ENCODE assay signal across 17 cellular contexts in genomic region chr1:229067546-229067945, GRCh38.
A peak's percentile ranks its signal among the peaks of the same experiment; 100 is the strongest.
DNase-seq lines count a peak whose midpoint lies in the region; ATAC-seq and TF ChIP-seq lines count a peak whose summit lies in the region.
"Had no signal": no experiment of that assay in that cellular context is flagged by ENCODE, and none has a peak within 500 bp of the region (broad histone marks: within the 10 kb centered on the region; RNA-seq: fewer than 3 reads in every experiment).

No MANE protein-coding gene starts in this region.

- TF ChIP-seq CTCF in natural killer cell (IDR thresholded peaks at IDR 0.05) (no peak), neutrophil (IDR thresholded peaks at IDR 0.05) (no peak), stomach (IDR thresholded peaks at IDR 0.05) (no peak)

- H3K27me3 ChIP-seq in neutrophil (no peaks in the 10 kb centered on the region), stomach (no peaks in the 10 kb centered on the region)

- H3K4me3 Mint-ChIP-seq in natural killer cell treated with Interleukin-12 subunit alpha and Interleukin-12 subunit beta and Interleukin-15 and Interleukin-18, amount 100 ng/mL, for 72 hours: peak overlapping the region; percentile 67
- no peak overlapping the region for H3K4me3 Mint-ChIP-seq in natural killer cell
- no peak overlapping the region for H3K4me3 Mint-ChIP-seq in dendritic cell treated with granulocyte-macrophage colony-stimulating factor and Interleukin-4, amounts not matched to agents 40 ng/mL and 50 ng/mL, for 4 days
- H3K4me3 Mint-ChIP-seq: CD4-positive, alpha-beta T cell had no signal

- H3K9me3 Mint-ChIP-seq in natural killer cell treated with Interleukin-12 subunit alpha and Interleukin-12 subunit beta and Interleukin-15 and Interleukin-18, amount 100 ng/mL, for 72 hours: no peaks in the 10 kb centered on the region
- H3K9me3 Mint-ChIP-seq in natural killer cell: no peaks in the 10 kb centered on the region
- H3K9me3 Mint-ChIP-seq in dendritic cell treated with granulocyte-macrophage colony-stimulating factor and Interleukin-4, amounts not matched to agents 40 ng/mL and 50 ng/mL, for 4 days: peaks cover 7% of the 10 kb centered on the region
- H3K9me3 Mint-ChIP-seq: CD4-positive, alpha-beta T cell had no signal

- no peak for TF ChIP-seq POLR2A in stomach (IDR thresholded peaks at IDR 0.05)

- no peaks in the 10 kb centered on the region for H3K36me3 ChIP-seq in neutrophil
- no peaks in the 10 kb centered on the region for H3K36me3 ChIP-seq in stomach
- H3K36me3 ChIP-seq: SJCRH30 had no signal

- intact Hi-C loops in natural killer cell (cut with micrococcal nuclease) (no loop called here), stomach (cut with DNase I; ENCODE audit: low total_unique reads) (no loop called here)
- intact Hi-C loops in dendritic cell treated with granulocyte-macrophage colony-stimulating factor and Interleukin-4, amounts not matched to agents 40 ng/mL and 50 ng/mL, for 4 days (cut with micrococcal nuclease): loop anchor here (5.0 to 10.0 kb wide), 3 partner anchors 40 to 157 kb away; no protein-coding TSS in a partner anchor

- H3K27ac Mint-ChIP-seq in natural killer cell treated with Interleukin-12 subunit alpha and Interleukin-12 subunit beta and Interleukin-15 and Interleukin-18, amount 100 ng/mL, for 72 hours: peak overlapping the region; percentile 10 to 70
- no peak overlapping the region for H3K27ac Mint-ChIP-seq in natural killer cell
- H3K27ac Mint-ChIP-seq in dendritic cell treated with granulocyte-macrophage colony-stimulating factor and Interleukin-4, amounts not matched to agents 40 ng/mL and 50 ng/mL, for 4 days: peak overlapping the region; percentile 80

- TF ChIP-seq EP300 in stomach (IDR thresholded peaks at IDR 0.05): no peak

- H3K4me1 Mint-ChIP-seq in natural killer cell treated with Interleukin-12 subunit alpha and Interleukin-12 subunit beta and Interleukin-15 and Interleukin-18, amount 100 ng/mL, for 72 hours (ENCODE audit: low read depth in 2 of 2): peaks cover 27 to 29% of the 10 kb centered on the region in 2 donors
- H3K4me1 Mint-ChIP-seq in natural killer cell: peaks cover 15 to 22% of the 10 kb centered on the region in 2 donors
- H3K4me1 Mint-ChIP-seq in dendritic cell treated with granulocyte-macrophage colony-stimulating factor and Interleukin-4, amounts not matched to agents 40 ng/mL and 50 ng/mL, for 4 days (ENCODE audit: low read depth): peaks cover 78% of the 10 kb centered on the region

- H3K4me3 ChIP-seq in neutrophil (ENCODE audit: low read depth in 1 of 2, low read length in 1 of 2) (peak overlapping the region; percentile 47 to 57), stomach (no peak overlapping the region)
- H3K4me3 ChIP-seq: PC-9, SJCRH30 had no signal

- H3K27ac ChIP-seq in neutrophil (peak overlapping the region; percentile 90), stomach (peak overlapping the region in 1 of 5 donors; percentile 36)
- H3K27ac ChIP-seq: PC-9, SJCRH30 had no signal

- no peaks in the 10 kb centered on the region for H3K36me3 Mint-ChIP-seq in natural killer cell treated with Interleukin-12 subunit alpha and Interleukin-12 subunit beta and Interleukin-15 and Interleukin-18, amount 100 ng/mL, for 72 hours
- H3K36me3 Mint-ChIP-seq in natural killer cell: no peaks in the 10 kb centered on the region
- H3K36me3 Mint-ChIP-seq in dendritic cell treated with granulocyte-macrophage colony-stimulating factor and Interleukin-4, amounts not matched to agents 40 ng/mL and 50 ng/mL, for 4 days (ENCODE audit: low read depth): no peaks in the 10 kb centered on the region

- 79 to 92% (median 82%) methylated on average over 5 of the region's 5 CpGs for WGBS in stomach, 5 donors

- DNase-seq in natural killer cell treated with Interleukin-12 subunit alpha and Interleukin-12 subunit beta and Interleukin-15 and Interleukin-18, amount 100 ng/mL, for 72 hours (ENCODE audit: low spot score): no peak
- DNase-seq in natural killer cell (no peak), NCI-H1694 treated with DMSO at 0.1 percent for 48 hours (lab: John Stamatoyannopoulos, UW) (no peak), A172 (ENCODE audit: low spot score) (no peak), stomach (no peak)
- DNase-seq: ACHN; CD4-positive, alpha-beta T cell; DMS53; HCEC 1CT; NCI-H1048; NCI-H146; NCI-H524; PC-9; SJCRH30 had no signal

- ATAC-seq in natural killer cell treated with Interleukin-12 subunit alpha and Interleukin-12 subunit beta and Interleukin-15 and Interleukin-18, amount 100 ng/mL, for 72 hours: no peak
- ATAC-seq in natural killer cell (no peak), HG03439 (IDR thresholded peaks at IDR 0.05; ENCODE audit: unreplicated experiment) (no peak)

- no peaks in the 10 kb centered on the region for H3K9me3 ChIP-seq in neutrophil
- no peaks in the 10 kb centered on the region for H3K9me3 ChIP-seq in stomach
- H3K9me3 ChIP-seq: SJCRH30 had no signal

- peaks cover 0 to 3% of the 10 kb centered on the region in 2 donors for H3K27me3 Mint-ChIP-seq in natural killer cell treated with Interleukin-12 subunit alpha and Interleukin-12 subunit beta and Interleukin-15 and Interleukin-18, amount 100 ng/mL, for 72 hours
- H3K27me3 Mint-ChIP-seq in natural killer cell (ENCODE audit: low read depth in 2 of 2): peaks cover 7 to 10% of the 10 kb centered on the region in 2 donors
- peaks cover 7% of the 10 kb centered on the region for H3K27me3 Mint-ChIP-seq in dendritic cell treated with granulocyte-macrophage colony-stimulating factor and Interleukin-4, amounts not matched to agents 40 ng/mL and 50 ng/mL, for 4 days
- H3K27me3 Mint-ChIP-seq: CD4-positive, alpha-beta T cell had no signal

- H3K4me1 ChIP-seq in neutrophil (ENCODE audit: control insufficient read depth in 1 of 2, insufficient read depth in 1 of 2, low read depth in 1 of 2, low read length in 1 of 2) (peaks cover 92 to 100% of the 10 kb centered on the region in 2 experiments), stomach (peaks cover 15 to 58% (median 20%) of the 10 kb centered on the region in 4 donors)

Comparison
In these comparisons a context has a peak if more than half of its experiments do, and no peak if none do; other contexts are left out.
1. H3K27ac Mint-ChIP-seq: peak in natural killer cell treated with Interleukin-12 subunit alpha and Interleukin-12 subunit beta and Interleukin-15 and Interleukin-18, amount 100 ng/mL, for 72 hours (2 of 2) and dendritic cell treated with granulocyte-macrophage colony-stimulating factor and Interleukin-4, amounts not matched to agents 40 ng/mL and 50 ng/mL, for 4 days (single experiment); none in natural killer cell (0 of 2).
2. H3K4me3 ChIP-seq: peak in neutrophil (2 of 2); none in stomach (0 of 4).